21 cellular contexts compared by ENCODE assay signal in the genomic region with DNA sequence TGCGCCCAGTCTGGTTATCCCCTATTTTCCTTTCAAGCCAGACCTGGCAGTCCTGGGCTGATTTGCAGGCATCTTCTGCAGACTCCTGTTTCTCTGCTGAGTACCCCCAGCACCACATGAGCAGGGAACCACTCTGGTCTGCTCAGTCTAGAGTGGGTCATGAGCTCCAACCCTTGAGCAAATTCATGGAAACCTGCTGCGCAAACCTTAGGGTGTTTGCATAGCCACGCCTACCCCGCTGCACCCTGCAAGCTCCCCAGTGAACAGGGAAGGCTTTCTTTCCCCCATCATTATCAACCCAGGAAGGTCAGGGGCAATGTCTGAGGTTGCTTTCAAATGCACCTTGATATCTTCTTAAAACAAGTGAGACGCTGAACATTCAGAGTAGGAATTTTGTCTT. TPM values are rescaled to one million over a fixed set of nuclear protein-coding genes. Genes with fewer than 3 reads are reported as not detected.
A peak's percentile ranks its signal among the peaks of the same experiment; 100 is the strongest.
DNase-seq lines count a peak whose midpoint lies in the region; ATAC-seq and TF ChIP-seq lines count a peak whose summit lies in the region.
"Had no signal": no experiment of that assay in that cellular context is flagged by ENCODE, and none has a peak within 500 bp of the region (broad histone marks: within the 10 kb centered on the region; RNA-seq: fewer than 3 reads in every experiment).

No MANE protein-coding gene starts in this region.

- no peaks in the 10 kb centered on the region for H3K27me3 ChIP-seq in heart left ventricle
- H3K27me3 ChIP-seq in neutrophil = no peaks in the 10 kb centered on the region
- H3K27me3 ChIP-seq: foreskin keratinocyte, SJCRH30, uterus had no signal

- peak overlapping the region; percentile 96 for H3K27ac Mint-ChIP-seq in dendritic cell treated with granulocyte-macrophage colony-stimulating factor and Interleukin-4, amounts not matched to agents 40 ng/mL and 50 ng/mL, for 4 days
- H3K27ac Mint-ChIP-seq in natural killer cell = no peak overlapping the region
- H3K27ac Mint-ChIP-seq: nephron progenitor cell had no signal

- no peak for TF ChIP-seq POLR2A in heart left ventricle (IDR thresholded peaks at IDR 0.05)

- no peaks in the 10 kb centered on the region for H3K9me3 Mint-ChIP-seq in dendritic cell treated with granulocyte-macrophage colony-stimulating factor and Interleukin-4, amounts not matched to agents 40 ng/mL and 50 ng/mL, for 4 days
- no peaks in the 10 kb centered on the region for H3K9me3 Mint-ChIP-seq in activated T-cell treated with anti-CD3 and anti-CD28 coated beads, Interleukin-2, amount 50 U/mL, for 4 hours
- no peaks in the 10 kb centered on the region for H3K9me3 Mint-ChIP-seq in natural killer cell

- peaks cover 0 to 99% (median 44%) of the 10 kb centered on the region in 12 donors for H3K4me1 ChIP-seq in heart left ventricle
- H3K4me1 ChIP-seq in neutrophil (ENCODE audit: control insufficient read depth in 1 of 2, insufficient read depth in 1 of 2, low read depth in 1 of 2, low read length in 1 of 2) = peaks cover 63 to 72% of the 10 kb centered on the region in 2 experiments

- peak overlapping the region in 2 of 12 donors; percentile 16 to 67 for H3K4me3 ChIP-seq in heart left ventricle
- no peak overlapping the region for H3K4me3 ChIP-seq in neutrophil (ENCODE audit: low read depth in 1 of 2, low read length in 1 of 2)
- H3K4me3 ChIP-seq: SJCRH30, uterus had no signal

- no peaks in the 10 kb centered on the region for H3K27me3 Mint-ChIP-seq in dendritic cell treated with granulocyte-macrophage colony-stimulating factor and Interleukin-4, amounts not matched to agents 40 ng/mL and 50 ng/mL, for 4 days
- H3K27me3 Mint-ChIP-seq in activated T-cell treated with anti-CD3 and anti-CD28 coated beads, Interleukin-2, amount 50 U/mL, for 4 hours (ENCODE audit: low read depth) = no peaks in the 10 kb centered on the region
- H3K27me3 Mint-ChIP-seq in natural killer cell (ENCODE audit: low read depth in 2 of 2) = no peaks in the 10 kb centered on the region

- H3K36me3 ChIP-seq in heart left ventricle (peaks cover 0 to 54% (median 51%) of the 10 kb centered on the region in 9 donors), neutrophil (no peaks in the 10 kb centered on the region)
- H3K36me3 ChIP-seq: uterus had no signal

- H3K4me3 Mint-ChIP-seq in dendritic cell treated with granulocyte-macrophage colony-stimulating factor and Interleukin-4, amounts not matched to agents 40 ng/mL and 50 ng/mL, for 4 days = peak overlapping the region; percentile 45
- no peak overlapping the region for H3K4me3 Mint-ChIP-seq in activated T-cell treated with anti-CD3 and anti-CD28 coated beads, Interleukin-2, amount 50 U/mL, for 4 hours
- no peak overlapping the region for H3K4me3 Mint-ChIP-seq in natural killer cell
- H3K4me3 Mint-ChIP-seq: nephron progenitor cell had no signal

- 92 to 98% (median 97%) methylated on average over 5 of the region's 5 CpGs for WGBS in heart left ventricle, 4 donors

- no peak for ATAC-seq in heart left ventricle
- ATAC-seq in left ventricle myocardium superior = no peak
- no peak for ATAC-seq in activated T-cell treated with anti-CD3 and anti-CD28 coated beads, Interleukin-2, amount 50 U/mL, for 4 hours
- no peak for ATAC-seq in natural killer cell
- ATAC-seq: activated CD4-positive, CD25-positive, alpha-beta regulatory T cell treated with anti-CD3 and anti-CD28 coated beads, Interleukin-2, amount 50 U/mL, for 24 hours; foreskin keratinocyte; stimulated activated naive CD8-positive, alpha-beta T cell treated with anti-CD3 and anti-CD28 coated beads, Interleukin-15, Interleukin-2, amounts not matched to agents 100 U/mL and 50 U/mL, for 24 hours had no signal

- TF ChIP-seq CTCF in heart left ventricle (IDR thresholded peaks at IDR 0.05) = no peak
- TF ChIP-seq CTCF in neutrophil (IDR thresholded peaks at IDR 0.05) = no peak
- no peak for TF ChIP-seq CTCF in natural killer cell (IDR thresholded peaks at IDR 0.05)

- DNase-seq in heart left ventricle (no peak), left ventricle myocardium superior (no peak), SIG-M5 (lab: John Stamatoyannopoulos, UW) (no peak), natural killer cell (no peak)
- no peak for DNase-seq in activated T-cell treated with anti-CD3 and anti-CD28 coated beads, Interleukin-2, amount 50 U/mL, for 4 hours
- DNase-seq in activated CD4-positive, alpha-beta T cell treated with anti-CD3 and anti-CD28 coated beads, Interleukin-2, amount 50 U/mL, for 48 hours = no peak
- DNase-seq: activated effector memory CD4-positive, alpha-beta T cell treated with Interleukin-2 at 50 U/mL for 16 hours; foreskin keratinocyte; NCI-H1694 treated with DMSO at 0.1 percent for 48 hours; NCI-H446; nephron progenitor cell; SJCRH30; stimulated activated CD4-positive, alpha-beta T cell treated with anti-CD3 and anti-CD28 coated beads, Interleukin-15, amount 100 ng/mL, for 24 hours; stimulated activated naive CD8-positive, alpha-beta T cell treated with anti-CD3 and anti-CD28 coated beads, Interleukin-15, Interleukin-2, amounts not matched to agents 100 U/mL and 50 U/mL, for 24 hours; T-helper 9 cell; uterus had no signal

- H3K36me3 Mint-ChIP-seq in dendritic cell treated with granulocyte-macrophage colony-stimulating factor and Interleukin-4, amounts not matched to agents 40 ng/mL and 50 ng/mL, for 4 days (ENCODE audit: low read depth) = peaks cover 42% of the 10 kb centered on the region
- peaks cover 14% of the 10 kb centered on the region for H3K36me3 Mint-ChIP-seq in activated T-cell treated with anti-CD3 and anti-CD28 coated beads, Interleukin-2, amount 50 U/mL, for 4 hours (ENCODE audit: insufficient read depth)
- no peaks in the 10 kb centered on the region for H3K36me3 Mint-ChIP-seq in natural killer cell

- intact Hi-C loops in heart left ventricle (cut with DNase I) = loop anchor here in 4 of 10 donors (5.0 kb wide), 4 partner anchors 59 to 89 kb away; no protein-coding TSS in a partner anchor
- intact Hi-C loops in left ventricle myocardium superior (cut with micrococcal nuclease) = no loop called here
- intact Hi-C loops in dendritic cell treated with granulocyte-macrophage colony-stimulating factor and Interleukin-4, amounts not matched to agents 40 ng/mL and 50 ng/mL, for 4 days (cut with micrococcal nuclease) = loop anchor here (5.0 kb wide), 1 partner anchor 79 kb away; no protein-coding TSS in a partner anchor
- intact Hi-C loops in natural killer cell (cut with micrococcal nuclease) = no loop called here

- H3K9me3 ChIP-seq in heart left ventricle (peaks cover 0 to 6% (median 0%) of the 10 kb centered on the region in 12 donors), neutrophil (no peaks in the 10 kb centered on the region)
- H3K9me3 ChIP-seq: uterus had no signal

- peaks cover 72% of the 10 kb centered on the region for H3K4me1 Mint-ChIP-seq in dendritic cell treated with granulocyte-macrophage colony-stimulating factor and Interleukin-4, amounts not matched to agents 40 ng/mL and 50 ng/mL, for 4 days (ENCODE audit: low read depth)
- peaks cover 29% of the 10 kb centered on the region for H3K4me1 Mint-ChIP-seq in activated T-cell treated with anti-CD3 and anti-CD28 coated beads, Interleukin-2, amount 50 U/mL, for 4 hours (ENCODE audit: low read depth)
- peaks cover 12 to 19% of the 10 kb centered on the region in 2 donors for H3K4me1 Mint-ChIP-seq in natural killer cell

- H3K27ac ChIP-seq in heart left ventricle (peak overlapping the region in 8 of 12 donors; percentile 12 to 88 (median 35)), neutrophil (peak overlapping the region; percentile 92)
- H3K27ac ChIP-seq: foreskin keratinocyte, SJCRH30, uterus had no signal

RNA-seq across cellular contexts. Expression of a gene that starts 11.0 kb away (rescaled TPM):
- 10 to 100 TPM in 2 of 9 donors, 1 to 10 TPM in 6, under 1 TPM in 1; 0.71 to 11.1 (median 5.6) TPM for total RNA-seq in heart left ventricle
- polyA plus RNA-seq in heart left ventricle = 1 to 10 TPM; 1.7 to 4.3 TPM
- total RNA-seq in left ventricle myocardium superior = 5.3 TPM
- total RNA-seq in activated T-cell treated with anti-CD3 and anti-CD28 coated beads, Interleukin-2, amount 50 U/mL, for 4 hours = under 1 TPM; 0.22 to 0.26 (median 0.25) TPM
- total RNA-seq in natural killer cell = 1 to 10 TPM in 2 of 3 donors, under 1 TPM in 1; 0.52 to 3.3 (median 1.6) TPM
- total RNA-seq: HT1080, M059J had no signal
